1 cellular context compared by ENCODE assay signal in genomic region chr4:98928505-98929340, GRCh38.
TF ChIP-seq lines count a peak whose summit lies in the region.

A gene with protein sequence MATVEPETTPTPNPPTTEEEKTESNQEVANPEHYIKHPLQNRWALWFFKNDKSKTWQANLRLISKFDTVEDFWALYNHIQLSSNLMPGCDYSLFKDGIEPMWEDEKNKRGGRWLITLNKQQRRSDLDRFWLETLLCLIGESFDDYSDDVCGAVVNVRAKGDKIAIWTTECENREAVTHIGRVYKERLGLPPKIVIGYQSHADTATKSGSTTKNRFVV (minus strand): TSS chr4:98929133. CDS start chr4:98929112, 21 bp downstream.

TF ChIP-seq in GM12878, 131 proteins besides CTCF, POLR2A, EP300 and RAD21 (continued from another document and continues in another):
- TF ChIP-seq, protein P1, sequence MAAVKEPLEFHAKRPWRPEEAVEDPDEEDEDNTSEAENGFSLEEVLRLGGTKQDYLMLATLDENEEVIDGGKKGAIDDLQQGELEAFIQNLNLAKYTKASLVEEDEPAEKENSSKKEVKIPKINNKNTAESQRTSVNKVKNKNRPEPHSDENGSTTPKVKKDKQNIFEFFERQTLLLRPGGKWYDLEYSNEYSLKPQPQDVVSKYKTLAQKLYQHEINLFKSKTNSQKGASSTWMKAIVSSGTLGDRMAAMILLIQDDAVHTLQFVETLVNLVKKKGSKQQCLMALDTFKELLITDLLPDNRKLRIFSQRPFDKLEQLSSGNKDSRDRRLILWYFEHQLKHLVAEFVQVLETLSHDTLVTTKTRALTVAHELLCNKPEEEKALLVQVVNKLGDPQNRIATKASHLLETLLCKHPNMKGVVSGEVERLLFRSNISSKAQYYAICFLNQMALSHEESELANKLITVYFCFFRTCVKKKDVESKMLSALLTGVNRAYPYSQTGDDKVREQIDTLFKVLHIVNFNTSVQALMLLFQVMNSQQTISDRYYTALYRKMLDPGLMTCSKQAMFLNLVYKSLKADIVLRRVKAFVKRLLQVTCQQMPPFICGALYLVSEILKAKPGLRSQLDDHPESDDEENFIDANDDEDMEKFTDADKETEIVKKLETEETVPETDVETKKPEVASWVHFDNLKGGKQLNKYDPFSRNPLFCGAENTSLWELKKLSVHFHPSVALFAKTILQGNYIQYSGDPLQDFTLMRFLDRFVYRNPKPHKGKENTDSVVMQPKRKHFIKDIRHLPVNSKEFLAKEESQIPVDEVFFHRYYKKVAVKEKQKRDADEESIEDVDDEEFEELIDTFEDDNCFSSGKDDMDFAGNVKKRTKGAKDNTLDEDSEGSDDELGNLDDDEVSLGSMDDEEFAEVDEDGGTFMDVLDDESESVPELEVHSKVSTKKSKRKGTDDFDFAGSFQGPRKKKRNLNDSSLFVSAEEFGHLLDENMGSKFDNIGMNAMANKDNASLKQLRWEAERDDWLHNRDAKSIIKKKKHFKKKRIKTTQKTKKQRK (IDR thresholded peaks at IDR 0.05; ENCODE audit: low read depth, low read length) = no peak
- TF ChIP-seq ZBED1 (IDR thresholded peaks at IDR 0.05; ENCODE audit: borderline replicate concordance) (no peak), HSF1 (IDR thresholded peaks at IDR 0.05; ENCODE audit: low read depth, low read length) (no peak), PAX8 (IDR thresholded peaks at IDR 0.05) (no peak), EED (IDR thresholded peaks at IDR 0.05; ENCODE audit: low read depth) (no peak), SIX5 (IDR thresholded peaks at IDR 0.05; ENCODE audit: low read depth, low read length, severe bottlenecking) (peak; percentile 80), SREBF2 (IDR thresholded peaks at IDR 0.05; ENCODE audit: low read length) (no peak), HDGF (IDR thresholded peaks at IDR 0.05) (no peak; the same call in 1 of the 2 replicates), MYB (IDR thresholded peaks at IDR 0.05; ENCODE audit: borderline replicate concordance, low read depth, low read length) (peak; percentile 69; the same call in 1 of the 2 replicates), EGR1 (IDR thresholded peaks at IDR 0.05; ENCODE audit: borderline replicate concordance in 1 of 2, low read depth in 2 of 2, low read length in 2 of 2) (peak in 1 of 2 experiments; percentile 13; a peak in 1 of 3 replicates), YBX1 (IDR thresholded peaks at IDR 0.05) (no peak), SRF (IDR thresholded peaks at IDR 0.05; ENCODE audit: low read depth in 2 of 2, low read length in 2 of 2) (peak; percentile 40 to 56; a peak in 2 of 4 replicates), MEF2B (IDR thresholded peaks at IDR 0.05; ENCODE audit: partially characterized antibody, poor library complexity, severe bottlenecking) (peak; percentile 48), ASH2L (IDR thresholded peaks at IDR 0.05; ENCODE audit: borderline replicate concordance, low read depth) (0 out of 2 replicates have a peak, but pooled peaks have one; percentile 63), ZBTB4 (CRISPR knock-in tag; IDR thresholded peaks at IDR 0.05) (no peak), ZNF207 (IDR thresholded peaks at IDR 0.05; ENCODE audit: borderline replicate concordance) (no peak), ZNF622 (IDR thresholded peaks at IDR 0.05) (no peak), MEF2A (IDR thresholded peaks at IDR 0.05; ENCODE audit: insufficient read depth, low read depth, low read length) (no peak), IRF3 (IDR thresholded peaks at IDR 0.05) (no peak; the same call in 1 of the 2 replicates), ZNF274 (IDR thresholded peaks at IDR 0.05; ENCODE audit: insufficient read depth, insufficient read length) (no peak), CREB1 (IDR thresholded peaks at IDR 0.05; ENCODE audit: low read depth) (no peak; the same call in 1 of the 2 replicates), ZSCAN29 (IDR thresholded peaks at IDR 0.05) (no peak), BACH1 (IDR thresholded peaks at IDR 0.05; ENCODE audit: borderline replicate concordance) (peak; percentile 59; the same call in 1 of the 2 replicates), CHD2 (IDR thresholded peaks at IDR 0.05; ENCODE audit: borderline replicate concordance, low read depth, low read length) (no peak), SREBF1 (IDR thresholded peaks at IDR 0.05; ENCODE audit: low read length) (no peak), HDAC6 (IDR thresholded peaks at IDR 0.05; ENCODE audit: unreplicated experiment) (no peak), YY1 (IDR thresholded peaks at IDR 0.05; ENCODE audit: low read depth, low read length) (peak; percentile 96), NFIC (IDR thresholded peaks at IDR 0.05; ENCODE audit: low read depth, low read length) (0 out of 2 replicates have a peak, but pooled peaks have one; percentile 22), MTA2 (IDR thresholded peaks at IDR 0.05; ENCODE audit: low read depth) (no peak), POLR2AphosphoS2 (IDR thresholded peaks at IDR 0.05; ENCODE audit: low read depth, low read length) (peak; percentile 37; the same call in 1 of the 2 replicates), EZH2 (IDR thresholded peaks at IDR 0.05; ENCODE audit: borderline replicate concordance, control insufficient read depth, low read depth, low read length) (no peak), RELA (IDR thresholded peaks at IDR 0.05; ENCODE audit: borderline replicate concordance, partially characterized antibody) (no peak), RCOR1 (conservative IDR thresholded peaks at IDR 0.05; ENCODE audit: low read depth, low read length) (no peak), CEBPB (IDR thresholded peaks at IDR 0.05; ENCODE audit: borderline replicate concordance in 1 of 2, low read depth in 2 of 2, low read length in 2 of 2) (no peak), NR2C1 (IDR thresholded peaks at IDR 0.05) (peak; percentile 71), ETV6 (conservative IDR thresholded peaks at IDR 0.05 in 1 of 2, IDR thresholded peaks at IDR 0.05 in 1 of 2; ENCODE audit: borderline replicate concordance in 1 of 2, low read depth in 1 of 2) (no peak), IRF5 (IDR thresholded peaks at IDR 0.05; ENCODE audit: borderline replicate concordance) (no peak), RUNX3 (IDR thresholded peaks at IDR 0.05; ENCODE audit: low read length) (peak; percentile 56), LARP7 (IDR thresholded peaks at IDR 0.05) (0 out of 2 replicates have a peak, but pooled peaks have one; percentile 56), FOS (IDR thresholded peaks at IDR 0.05; ENCODE audit: borderline replicate concordance, extremely low read depth, insufficient read length) (peak; percentile 45), SUZ12 (IDR thresholded peaks at IDR 0.05; ENCODE audit: unreplicated experiment) (no peak)
- TF ChIP-seq, protein P2, sequence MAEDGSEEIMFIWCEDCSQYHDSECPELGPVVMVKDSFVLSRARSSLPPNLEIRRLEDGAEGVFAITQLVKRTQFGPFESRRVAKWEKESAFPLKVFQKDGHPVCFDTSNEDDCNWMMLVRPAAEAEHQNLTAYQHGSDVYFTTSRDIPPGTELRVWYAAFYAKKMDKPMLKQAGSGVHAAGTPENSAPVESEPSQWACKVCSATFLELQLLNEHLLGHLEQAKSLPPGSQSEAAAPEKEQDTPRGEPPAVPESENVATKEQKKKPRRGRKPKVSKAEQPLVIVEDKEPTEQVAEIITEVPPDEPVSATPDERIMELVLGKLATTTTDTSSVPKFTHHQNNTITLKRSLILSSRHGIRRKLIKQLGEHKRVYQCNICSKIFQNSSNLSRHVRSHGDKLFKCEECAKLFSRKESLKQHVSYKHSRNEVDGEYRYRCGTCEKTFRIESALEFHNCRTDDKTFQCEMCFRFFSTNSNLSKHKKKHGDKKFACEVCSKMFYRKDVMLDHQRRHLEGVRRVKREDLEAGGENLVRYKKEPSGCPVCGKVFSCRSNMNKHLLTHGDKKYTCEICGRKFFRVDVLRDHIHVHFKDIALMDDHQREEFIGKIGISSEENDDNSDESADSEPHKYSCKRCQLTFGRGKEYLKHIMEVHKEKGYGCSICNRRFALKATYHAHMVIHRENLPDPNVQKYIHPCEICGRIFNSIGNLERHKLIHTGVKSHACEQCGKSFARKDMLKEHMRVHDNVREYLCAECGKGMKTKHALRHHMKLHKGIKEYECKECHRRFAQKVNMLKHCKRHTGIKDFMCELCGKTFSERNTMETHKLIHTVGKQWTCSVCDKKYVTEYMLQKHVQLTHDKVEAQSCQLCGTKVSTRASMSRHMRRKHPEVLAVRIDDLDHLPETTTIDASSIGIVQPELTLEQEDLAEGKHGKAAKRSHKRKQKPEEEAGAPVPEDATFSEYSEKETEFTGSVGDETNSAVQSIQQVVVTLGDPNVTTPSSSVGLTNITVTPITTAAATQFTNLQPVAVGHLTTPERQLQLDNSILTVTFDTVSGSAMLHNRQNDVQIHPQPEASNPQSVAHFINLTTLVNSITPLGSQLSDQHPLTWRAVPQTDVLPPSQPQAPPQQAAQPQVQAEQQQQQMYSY (CRISPR knock-in tag; IDR thresholded peaks at IDR 0.05) = no peak
- TF ChIP-seq, protein P3, sequence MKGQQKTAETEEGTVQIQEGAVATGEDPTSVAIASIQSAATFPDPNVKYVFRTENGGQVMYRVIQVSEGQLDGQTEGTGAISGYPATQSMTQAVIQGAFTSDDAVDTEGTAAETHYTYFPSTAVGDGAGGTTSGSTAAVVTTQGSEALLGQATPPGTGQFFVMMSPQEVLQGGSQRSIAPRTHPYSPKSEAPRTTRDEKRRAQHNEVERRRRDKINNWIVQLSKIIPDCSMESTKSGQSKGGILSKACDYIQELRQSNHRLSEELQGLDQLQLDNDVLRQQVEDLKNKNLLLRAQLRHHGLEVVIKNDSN (IDR thresholded peaks at IDR 0.05; ENCODE audit: borderline replicate concordance, extremely low read length, insufficient read depth, low read depth, low read length) = peak; percentile 95
- TF ChIP-seq, protein P4, sequence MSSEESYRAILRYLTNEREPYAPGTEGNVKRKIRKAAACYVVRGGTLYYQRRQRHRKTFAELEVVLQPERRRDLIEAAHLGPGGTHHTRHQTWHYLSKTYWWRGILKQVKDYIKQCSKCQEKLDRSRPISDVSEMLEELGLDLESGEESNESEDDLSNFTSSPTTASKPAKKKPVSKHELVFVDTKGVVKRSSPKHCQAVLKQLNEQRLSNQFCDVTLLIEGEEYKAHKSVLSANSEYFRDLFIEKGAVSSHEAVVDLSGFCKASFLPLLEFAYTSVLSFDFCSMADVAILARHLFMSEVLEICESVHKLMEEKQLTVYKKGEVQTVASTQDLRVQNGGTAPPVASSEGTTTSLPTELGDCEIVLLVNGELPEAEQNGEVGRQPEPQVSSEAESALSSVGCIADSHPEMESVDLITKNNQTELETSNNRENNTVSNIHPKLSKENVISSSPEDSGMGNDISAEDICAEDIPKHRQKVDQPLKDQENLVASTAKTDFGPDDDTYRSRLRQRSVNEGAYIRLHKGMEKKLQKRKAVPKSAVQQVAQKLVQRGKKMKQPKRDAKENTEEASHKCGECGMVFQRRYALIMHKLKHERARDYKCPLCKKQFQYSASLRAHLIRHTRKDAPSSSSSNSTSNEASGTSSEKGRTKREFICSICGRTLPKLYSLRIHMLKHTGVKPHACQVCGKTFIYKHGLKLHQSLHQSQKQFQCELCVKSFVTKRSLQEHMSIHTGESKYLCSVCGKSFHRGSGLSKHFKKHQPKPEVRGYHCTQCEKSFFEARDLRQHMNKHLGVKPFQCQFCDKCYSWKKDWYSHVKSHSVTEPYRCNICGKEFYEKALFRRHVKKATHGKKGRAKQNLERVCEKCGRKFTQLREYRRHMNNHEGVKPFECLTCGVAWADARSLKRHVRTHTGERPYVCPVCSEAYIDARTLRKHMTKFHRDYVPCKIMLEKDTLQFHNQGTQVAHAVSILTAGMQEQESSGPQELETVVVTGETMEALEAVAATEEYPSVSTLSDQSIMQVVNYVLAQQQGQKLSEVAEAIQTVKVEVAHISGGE (CRISPR knock-in tag; IDR thresholded peaks at IDR 0.05) = no peak
